ENCODE assay signal across 24 cellular contexts in the genomic region with DNA sequence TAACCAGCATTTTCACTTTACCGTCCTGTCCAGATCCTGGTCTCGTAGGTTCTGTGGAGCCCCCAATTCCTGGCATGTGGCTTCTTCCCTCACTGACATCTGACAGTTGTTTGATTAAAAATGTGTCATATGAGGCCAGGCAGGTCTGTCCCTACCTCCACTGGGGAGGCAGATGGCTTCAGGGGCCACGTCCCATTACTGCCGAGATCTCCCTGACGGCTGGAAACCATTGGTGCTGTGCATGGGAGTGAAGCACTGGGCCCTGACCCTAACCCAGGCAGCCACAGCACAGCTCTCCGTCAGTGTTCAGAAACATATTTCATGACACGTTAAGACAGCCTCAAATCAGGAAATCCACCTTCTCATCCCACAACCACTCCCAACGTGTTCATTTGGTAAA.
DNase-seq lines count a peak whose midpoint lies in the region; ATAC-seq, FAIRE-seq and TF ChIP-seq lines count a peak whose summit lies in the region.
"Had no signal": no experiment of that assay in that cellular context is flagged by ENCODE, and none has a peak within 500 bp of the region (broad histone marks: within the 10 kb centered on the region; RNA-seq: fewer than 3 reads in every experiment).

No MANE protein-coding gene starts in this region.

- no peaks in the 10 kb centered on the region for H3K27me3 ChIP-seq in BLaER1
- H3K27me3 ChIP-seq in astrocyte (ENCODE audit: insufficient read depth, low read length) = no peaks in the 10 kb centered on the region
- H3K27me3 ChIP-seq in mucosa of rectum (ENCODE audit: control insufficient read depth in 2 of 2, insufficient read depth in 2 of 2, low read length in 2 of 2) = no peaks in the 10 kb centered on the region
- H3K27me3 ChIP-seq in smooth muscle cell (ENCODE audit: low read depth) = no peaks in the 10 kb centered on the region
- no peaks in the 10 kb centered on the region for H3K27me3 ChIP-seq in aorta (ENCODE audit: control insufficient read depth in 1 of 2, insufficient read depth in 2 of 2, low read length in 1 of 2)
- H3K27me3 ChIP-seq in breast epithelium = no peaks in the 10 kb centered on the region

- no peak for TF ChIP-seq CTCF in astrocyte (IDR thresholded peaks at IDR 0.05; ENCODE audit: insufficient read depth, low read depth, low read length)
- no peak for TF ChIP-seq CTCF in smooth muscle cell (IDR thresholded peaks at IDR 0.05; ENCODE audit: borderline replicate concordance, insufficient read depth, poor library complexity, severe bottlenecking)
- no peak for TF ChIP-seq CTCF in breast epithelium (IDR thresholded peaks at IDR 0.05)

- no peaks in the 10 kb centered on the region for H3K36me3 ChIP-seq in BLaER1
- no peaks in the 10 kb centered on the region for H3K36me3 ChIP-seq in astrocyte (ENCODE audit: insufficient read depth, low read length)
- H3K36me3 ChIP-seq in mucosa of rectum (ENCODE audit: control insufficient read depth in 2 of 2, insufficient read depth in 2 of 2, low read length in 2 of 2) = no peaks in the 10 kb centered on the region
- H3K36me3 ChIP-seq in smooth muscle cell (ENCODE audit: low read depth) = no peaks in the 10 kb centered on the region
- H3K36me3 ChIP-seq in aorta (ENCODE audit: control insufficient read depth in 1 of 2, insufficient read depth in 2 of 2, low read length in 1 of 2) = no peaks in the 10 kb centered on the region
- H3K36me3 ChIP-seq in breast epithelium = no peaks in the 10 kb centered on the region

- H3K27ac ChIP-seq in BLaER1 = no peak overlapping the region
- no peak overlapping the region for H3K27ac ChIP-seq in astrocyte (ENCODE audit: low read depth, low read length)
- peak overlapping the region; percentile 57 to 72 for H3K27ac ChIP-seq in mucosa of rectum (ENCODE audit: low read depth in 2 of 2, low read length in 2 of 2)
- peak overlapping the region; percentile 78 for H3K27ac ChIP-seq in smooth muscle cell (ENCODE audit: low read depth)
- no peak overlapping the region for H3K27ac ChIP-seq in aorta (ENCODE audit: low read depth in 1 of 2, low read length in 2 of 2)
- H3K27ac ChIP-seq in breast epithelium = no peak overlapping the region
- H3K27ac ChIP-seq: HL-60 had no signal

- ATAC-seq in aorta (ENCODE audit: low FRiP score) = no peak
- ATAC-seq: activated CD4-positive, CD25-positive, alpha-beta regulatory T cell treated with anti-CD3 and anti-CD28 coated beads, Interleukin-2, amount 50 U/mL, for 24 hours; activated CD8-positive, alpha-beta T cell treated with anti-CD3 and anti-CD28 coated beads, Interleukin-2, amount 10 ng/mL, durations not matched to agents 7 days and 5 days; activated T-cell treated with anti-CD3 and anti-CD28 coated beads, Interleukin-2, amount 50 U/mL, for 4 hours; stimulated activated naive CD8-positive, alpha-beta T cell treated with anti-CD3 and anti-CD28 coated beads, Interleukin-15, Interleukin-2, amounts not matched to agents 100 U/mL and 50 U/mL, for 24 hours had no signal

- peaks cover 2% of the 10 kb centered on the region for H3K27me3 Mint-ChIP-seq in astrocyte (ENCODE audit: low read depth, unreplicated experiment)
- H3K27me3 Mint-ChIP-seq: CD4-positive, CD25-positive, alpha-beta regulatory T cell had no signal

- peak overlapping the region; percentile 55 for H3K4me2 ChIP-seq in BLaER1
- H3K4me2 ChIP-seq in astrocyte (ENCODE audit: low read length) = peak overlapping the region; percentile 36
- peak overlapping the region; percentile 73 for H3K4me2 ChIP-seq in smooth muscle cell

- intact Hi-C loops in aorta (cut with DNase I) (no loop called here), breast epithelium (cut with DNase I; ENCODE audit: low total_unique reads) (no loop called here)

- H3K79me2 ChIP-seq in astrocyte (ENCODE audit: insufficient read depth, low read length) = no peaks in the 10 kb centered on the region
- H3K79me2 ChIP-seq in smooth muscle cell (ENCODE audit: low read depth) = no peaks in the 10 kb centered on the region

- no peaks in the 10 kb centered on the region for H4K20me1 ChIP-seq in BLaER1
- H4K20me1 ChIP-seq in astrocyte (ENCODE audit: insufficient read depth, low read length) = no peaks in the 10 kb centered on the region
- H4K20me1 ChIP-seq in smooth muscle cell (ENCODE audit: low read depth) = no peaks in the 10 kb centered on the region

- H3K9ac ChIP-seq in BLaER1 (no peak overlapping the region), astrocyte (ENCODE audit: low read length) (no peak overlapping the region), mucosa of rectum (ENCODE audit: low read depth in 1 of 2, low read length in 2 of 2) (no peak overlapping the region), smooth muscle cell (ENCODE audit: low read depth) (no peak overlapping the region)

- DNase-seq in astrocyte (ENCODE audit: low read depth) = no peak
- no peak for DNase-seq in smooth muscle cell (lab: John Stamatoyannopoulos, UW; ENCODE audit: unreplicated experiment)
- no peak for DNase-seq in aorta
- no peak for DNase-seq in stimulated activated CD4-positive, alpha-beta T cell treated with anti-CD3 and anti-CD28 coated beads, Interleukin-4, amount 100 ng/mL, for 24 hours
- DNase-seq in midbrain (lab: John Stamatoyannopoulos, UW) = no peak
- no peak for DNase-seq in breast epithelium (ENCODE audit: low spot score in 2 of 2)
- DNase-seq: ACHN; activated CD8-positive, alpha-beta T cell treated with anti-CD3 and anti-CD28 coated beads, Interleukin-2, amount 10 ng/mL, durations not matched to agents 7 days and 5 days; activated naive CD4-positive, alpha-beta T cell treated with Interleukin-2 at 50 U/mL for 16 hours; activated T-cell treated with anti-CD3 and anti-CD28 coated beads, Interleukin-2, amount 50 U/mL, for 4 hours; CD4-positive, CD25-positive, alpha-beta regulatory T cell; GDM1; NCI-H1417 treated with DMSO at 0.1 percent for 48 hours; NCI-H524; RPMI8226; stimulated activated naive CD8-positive, alpha-beta T cell treated with anti-CD3 and anti-CD28 coated beads, Interleukin-15, Interleukin-2, amounts not matched to agents 100 U/mL and 50 U/mL, for 24 hours; T1000 had no signal

- peaks cover 11% of the 10 kb centered on the region for H3K9me3 Mint-ChIP-seq in astrocyte (ENCODE audit: unreplicated experiment)
- H3K9me3 Mint-ChIP-seq: activated T-cell treated with anti-CD3 and anti-CD28 coated beads, Interleukin-2, amount 50 U/mL, for 4 hours had no signal

- no peak overlapping the region for H3K4me3 Mint-ChIP-seq in astrocyte (ENCODE audit: unreplicated experiment)
- H3K4me3 Mint-ChIP-seq: activated CD8-positive, alpha-beta T cell treated with anti-CD3 and anti-CD28 coated beads, Interleukin-2, amount 10 ng/mL, durations not matched to agents 7 days and 5 days; activated T-cell treated with anti-CD3 and anti-CD28 coated beads, Interleukin-2, amount 50 U/mL, for 4 hours; CD4-positive, CD25-positive, alpha-beta regulatory T cell; IgD-negative memory B cell had no signal

- WGBS in smooth muscle cell (ENCODE audit: low lambda C conversion rate) = 79% methylated on average over 8 of the region's 8 CpGs
- 96 to 99% methylated on average over 8 of the region's 8 CpGs for WGBS in aorta, 2 donors

- no peaks in the 10 kb centered on the region for H3K36me3 Mint-ChIP-seq in astrocyte (ENCODE audit: low read depth, unreplicated experiment)
- H3K36me3 Mint-ChIP-seq: CD4-positive, CD25-positive, alpha-beta regulatory T cell had no signal

- peaks cover 7% of the 10 kb centered on the region for H3K9me3 ChIP-seq in BLaER1
- no peaks in the 10 kb centered on the region for H3K9me3 ChIP-seq in astrocyte (ENCODE audit: insufficient read depth, low read depth, low read length)
- H3K9me3 ChIP-seq in mucosa of rectum (ENCODE audit: control insufficient read depth in 2 of 2, low read length in 2 of 2) = no peaks in the 10 kb centered on the region
- no peaks in the 10 kb centered on the region for H3K9me3 ChIP-seq in smooth muscle cell (replicated peaks; ENCODE audit: low read depth)
- H3K9me3 ChIP-seq in aorta (ENCODE audit: control insufficient read depth, low read length) = no peaks in the 10 kb centered on the region
- no peaks in the 10 kb centered on the region for H3K9me3 ChIP-seq in breast epithelium

- no peak for TF ChIP-seq POLR2A in breast epithelium (IDR thresholded peaks at IDR 0.05)

- no peaks in the 10 kb centered on the region for H3F3A ChIP-seq in smooth muscle cell (ENCODE audit: low read depth)

- peaks cover 17% of the 10 kb centered on the region for H3K4me1 Mint-ChIP-seq in astrocyte (ENCODE audit: low read depth, unreplicated experiment)
- H3K4me1 Mint-ChIP-seq: CD4-positive, CD25-positive, alpha-beta regulatory T cell; IgD-negative memory B cell had no signal

- H2AFZ ChIP-seq in astrocyte (ENCODE audit: low read depth, low read length) = peak overlapping the region; percentile 58
- peak overlapping the region; percentile 60 for H2AFZ ChIP-seq in smooth muscle cell (ENCODE audit: low read depth)

- H3K27ac Mint-ChIP-seq in astrocyte (ENCODE audit: unreplicated experiment) = peak overlapping the region; percentile 89
- H3K27ac Mint-ChIP-seq: activated CD8-positive, alpha-beta T cell treated with anti-CD3 and anti-CD28 coated beads, Interleukin-2, amount 10 ng/mL, durations not matched to agents 7 days and 5 days; IgD-negative memory B cell had no signal

- H3K4me1 ChIP-seq in BLaER1 (peaks cover 47% of the 10 kb centered on the region), astrocyte (ENCODE audit: insufficient read depth, low read length) (peaks cover 15% of the 10 kb centered on the region), mucosa of rectum (ENCODE audit: control insufficient read depth in 2 of 2, insufficient read depth in 2 of 2, low read length in 2 of 2) (no peaks in the 10 kb centered on the region), smooth muscle cell (ENCODE audit: low read depth) (no peaks in the 10 kb centered on the region), aorta (ENCODE audit: control insufficient read depth in 1 of 2, insufficient read depth in 2 of 2, low read length in 2 of 2) (no peaks in the 10 kb centered on the region), breast epithelium (no peaks in the 10 kb centered on the region)

- no peak for FAIRE-seq in astrocyte (lab: Jason Lieb, UNC)
- FAIRE-seq: colon had no signal

- no peak overlapping the region for H3K4me3 ChIP-seq in BLaER1
- H3K4me3 ChIP-seq in astrocyte (ENCODE audit: insufficient read depth, low read depth, low read length) = no peak overlapping the region
- no peak overlapping the region for H3K4me3 ChIP-seq in mucosa of rectum (ENCODE audit: low read length in 2 of 2)
- no peak overlapping the region for H3K4me3 ChIP-seq in smooth muscle cell
- no peak overlapping the region for H3K4me3 ChIP-seq in aorta (ENCODE audit: low read length in 2 of 2)
- H3K4me3 ChIP-seq in breast epithelium = no peak overlapping the region
- H3K4me3 ChIP-seq: skin epidermis had no signal

Comparison
In these comparisons a context has a peak if more than half of its experiments do, and no peak if none do; other contexts are left out.
1. H3K27ac ChIP-seq: peak in mucosa of rectum (2 of 2) and smooth muscle cell (single experiment); none in BLaER1 (single experiment), astrocyte (single experiment), aorta (0 of 2) and breast epithelium (0 of 2).
2. Peak in every context shown above with its lines, with median percentiles within 50 percentile points of each other: H3K4me2 ChIP-seq.